In genomic region chr1:234381699-234382555, GRCh38 we compare ENCODE assay signal across 16 cellular contexts. TPM values are rescaled to one million over a fixed set of nuclear protein-coding genes. Genes with fewer than 3 reads are reported as not detected.
A peak's percentile ranks its signal among the peaks of the same experiment; 100 is the strongest.
DNase-seq lines count a peak whose midpoint lies in the region; ATAC-seq, FAIRE-seq and TF ChIP-seq lines count a peak whose summit lies in the region.
"Had no signal": no experiment of that assay in that cellular context is flagged by ENCODE, and none has a peak within 500 bp of the region (broad histone marks: within the 10 kb centered on the region; RNA-seq: fewer than 3 reads in every experiment).

No MANE protein-coding gene starts in this region.

- H3K4me1 ChIP-seq in HepG2 (ENCODE audit: insufficient read depth, low read length), result peaks cover 56% of the 10 kb centered on the region
- H3K4me1 ChIP-seq in right lobe of liver, result no peaks in the 10 kb centered on the region
- H3K4me1 ChIP-seq: BLaER1 treated with 17β-estradiol and CSF1 and Interleukin-3, amounts not matched to agents 10 nM and 100 nM; Caco-2 had no signal

- peak overlapping the region; percentile 63 for H3K4me2 ChIP-seq in HepG2 (ENCODE audit: low read depth, low read length)
- H3K4me2 ChIP-seq: BLaER1 treated with 17β-estradiol and CSF1 and Interleukin-3, amounts not matched to agents 10 nM and 100 nM; PC-9 had no signal

- peak overlapping the region; percentile 79 for H3K27ac ChIP-seq in HepG2 (ENCODE audit: extremely low read length, insufficient read depth, low read length)
- H3K27ac ChIP-seq in right lobe of liver, result no peak overlapping the region
- H3K27ac ChIP-seq: BLaER1 treated with 17β-estradiol and CSF1 and Interleukin-3, amounts not matched to agents 10 nM and 100 nM; PC-9 had no signal

- H3K4me3 ChIP-seq in HepG2 (replicated peaks in 1 of 3; ENCODE audit: insufficient read depth in 1 of 3, low read depth in 2 of 3, low read length in 3 of 3), result peak overlapping the region in 2 of 3 experiments; percentile 17 to 30; a peak in 3 of 6 replicates
- no peak overlapping the region for H3K4me3 ChIP-seq in right lobe of liver
- H3K4me3 ChIP-seq: BLaER1 treated with 17β-estradiol and CSF1 and Interleukin-3, amounts not matched to agents 10 nM and 100 nM; K562; PC-9 had no signal

- peaks cover 7 to 36% of the 10 kb centered on the region in 2 experiments for H3K36me3 ChIP-seq in HepG2 (replicated peaks in 1 of 2; ENCODE audit: control insufficient read depth in 1 of 2, insufficient read depth in 2 of 2, low read length in 2 of 2)
- peaks cover 0 to 25% (median 10%) of the 10 kb centered on the region in 4 donors for H3K36me3 ChIP-seq in right lobe of liver

- CTCF ChIA-PET in HepG2 (lab: Yijun Ruan, JAX; ENCODE audit: low intra/inter-chr PET ratio, low total read pairs), result no interaction called here

- H3K36me3 Mint-ChIP-seq in activated CD4-positive, alpha-beta T cell treated with anti-CD3 and anti-CD28 coated beads, Interleukin-2, amount 10 ng/mL, durations not matched to agents 24 days and 14 days (ENCODE audit: low read depth), result peaks cover 67% of the 10 kb centered on the region
- H3K36me3 Mint-ChIP-seq in memory B cell, result peaks cover 28% of the 10 kb centered on the region
- H3K36me3 Mint-ChIP-seq in stimulated activated naive B cell treated with anti-CD40 and anti-IgM and Interleukin-4, amounts not matched to agents 10 μg/mL and 1 μg/mL and 100 μg/mL, for 72 hours, result peaks cover 57 to 62% of the 10 kb centered on the region in 2 donors

- DNase-seq in activated CD4-positive, alpha-beta T cell treated with anti-CD3 and anti-CD28 coated beads, Interleukin-2, amount 10 ng/mL, durations not matched to agents 24 days and 14 days, result no peak
- DNase-seq in activated CD4-positive, alpha-beta T cell treated with anti-CD3 and anti-CD28 coated beads for 48 hours, result no peak
- DNase-seq in HepG2 (ENCODE audit: low spot score) (peak; percentile 87), right lobe of liver (no peak), memory B cell (ENCODE audit: low spot score in 2 of 2) (no peak), A172 (ENCODE audit: low spot score) (no peak), anterior cingulate cortex (lab: John Stamatoyannopoulos, UW) (no peak)
- DNase-seq in stimulated activated naive B cell treated with anti-CD40 and anti-IgM and Interleukin-4, amounts not matched to agents 10 μg/mL and 1 μg/mL and 100 μg/mL, for 72 hours, result no peak
- DNase-seq: 8988T, Caco-2, NCI-H1436 treated with DMSO at 0.1 percent for 48 hours, NCI-H2081, NCI-H82, PC-9 had no signal

- H3K27me3 Mint-ChIP-seq in activated CD4-positive, alpha-beta T cell treated with anti-CD3 and anti-CD28 coated beads, Interleukin-2, amount 10 ng/mL, durations not matched to agents 24 days and 14 days, result no peaks in the 10 kb centered on the region
- H3K27me3 Mint-ChIP-seq in memory B cell, result no peaks in the 10 kb centered on the region
- H3K27me3 Mint-ChIP-seq in stimulated activated naive B cell treated with anti-CD40 and anti-IgM and Interleukin-4, amounts not matched to agents 10 μg/mL and 1 μg/mL and 100 μg/mL, for 72 hours, result no peaks in the 10 kb centered on the region

- peaks cover 23% of the 10 kb centered on the region for H3K4me1 Mint-ChIP-seq in activated CD4-positive, alpha-beta T cell treated with anti-CD3 and anti-CD28 coated beads, Interleukin-2, amount 10 ng/mL, durations not matched to agents 24 days and 14 days
- peaks cover 20% of the 10 kb centered on the region for H3K4me1 Mint-ChIP-seq in memory B cell
- peaks cover 16 to 24% of the 10 kb centered on the region in 2 donors for H3K4me1 Mint-ChIP-seq in stimulated activated naive B cell treated with anti-CD40 and anti-IgM and Interleukin-4, amounts not matched to agents 10 μg/mL and 1 μg/mL and 100 μg/mL, for 72 hours

- peak; percentile 83 for FAIRE-seq in HepG2 (lab: Jason Lieb, UNC)
- FAIRE-seq: K562 had no signal

- TF ChIP-seq CTCF in HepG2 (CRISPR knock-in tag; IDR thresholded peaks at IDR 0.05) (no peak), right lobe of liver (IDR thresholded peaks at IDR 0.05) (no peak)

- intact Hi-C loops in activated CD4-positive, alpha-beta T cell treated with anti-CD3 and anti-CD28 coated beads, Interleukin-2, amount 10 ng/mL, durations not matched to agents 24 days and 14 days (cut with micrococcal nuclease), result no loop called here
- intact Hi-C loops in HepG2 (cut with micrococcal nuclease; ENCODE audit: unreplicated experiment) (no loop called here), right lobe of liver (cut with DNase I) (no loop called here)

- no peak for TF ChIP-seq RAD21 in HepG2 (CRISPR knock-in tag; IDR thresholded peaks at IDR 0.05)

- peaks cover 15% of the 10 kb centered on the region for H3K79me2 ChIP-seq in HepG2 (ENCODE audit: insufficient read depth, low read length)

- WGBS in HepG2 (ENCODE audit: low lambda C conversion rate), result 3% methylated on average over 10 of the region's 10 CpGs
- 98% methylated on average over 10 of the region's 10 CpGs for WGBS in right lobe of liver (ENCODE audit: insufficient coverage, low coverage, low lambda C conversion rate, missing lambda C conversion rate)

- TF ChIP-seq POLR2A in HepG2 (IDR thresholded peaks at IDR 0.05; ENCODE audit: insufficient read depth in 1 of 2, low read depth in 2 of 2, low read length in 2 of 2), result no peak
- no peak for TF ChIP-seq POLR2A in right lobe of liver (IDR thresholded peaks at IDR 0.05)

- no peaks in the 10 kb centered on the region for H3K27me3 ChIP-seq in HepG2 (ENCODE audit: control insufficient read depth in 1 of 2, insufficient read depth in 2 of 2, low read length in 2 of 2)
- H3K27me3 ChIP-seq in right lobe of liver, result no peaks in the 10 kb centered on the region
- H3K27me3 ChIP-seq: BLaER1 treated with 17β-estradiol and CSF1 and Interleukin-3, amounts not matched to agents 10 nM and 100 nM had no signal

- peaks cover 6% of the 10 kb centered on the region for H3K9me3 Mint-ChIP-seq in activated CD4-positive, alpha-beta T cell treated with anti-CD3 and anti-CD28 coated beads, Interleukin-2, amount 10 ng/mL, durations not matched to agents 24 days and 14 days
- H3K9me3 Mint-ChIP-seq in memory B cell, result no peaks in the 10 kb centered on the region
- H3K9me3 Mint-ChIP-seq in stimulated activated naive B cell treated with anti-CD40 and anti-IgM and Interleukin-4, amounts not matched to agents 10 μg/mL and 1 μg/mL and 100 μg/mL, for 72 hours, result peaks cover 6 to 7% of the 10 kb centered on the region in 2 donors

- H3K9me3 ChIP-seq in HepG2 (ENCODE audit: low read length) (no peaks in the 10 kb centered on the region), right lobe of liver (no peaks in the 10 kb centered on the region)
- H3K9me3 ChIP-seq: Caco-2 had no signal

- no peaks in the 10 kb centered on the region for H4K20me1 ChIP-seq in HepG2 (ENCODE audit: insufficient read depth, low read length)

- H3K4me3 Mint-ChIP-seq in activated CD4-positive, alpha-beta T cell treated with anti-CD3 and anti-CD28 coated beads, Interleukin-2, amount 10 ng/mL, durations not matched to agents 24 days and 14 days, result no peak overlapping the region
- H3K4me3 Mint-ChIP-seq in memory B cell, result no peak overlapping the region
- H3K4me3 Mint-ChIP-seq in stimulated activated naive B cell treated with anti-CD40 and anti-IgM and Interleukin-4, amounts not matched to agents 10 μg/mL and 1 μg/mL and 100 μg/mL, for 72 hours, result no peak overlapping the region

- peak overlapping the region; percentile 2 for H3K27ac Mint-ChIP-seq in activated CD4-positive, alpha-beta T cell treated with anti-CD3 and anti-CD28 coated beads, Interleukin-2, amount 10 ng/mL, durations not matched to agents 24 days and 14 days
- H3K27ac Mint-ChIP-seq in memory B cell, result peak overlapping the region; percentile 54
- H3K27ac Mint-ChIP-seq in stimulated activated naive B cell treated with anti-CD40 and anti-IgM and Interleukin-4, amounts not matched to agents 10 μg/mL and 1 μg/mL and 100 μg/mL, for 72 hours, result peak overlapping the region; percentile 1

- ATAC-seq in HepG2, result peak; percentile 88
- no peak for ATAC-seq in right lobe of liver
- ATAC-seq in memory B cell (ENCODE audit: low read depth), result no peak
- ATAC-seq in stimulated activated naive B cell treated with anti-CD40 and anti-IgM and Interleukin-4, amounts not matched to agents 10 μg/mL and 1 μg/mL and 100 μg/mL, for 72 hours (replicated peaks), result no peak
- ATAC-seq: K562 had no signal

- in situ Hi-C loops in HepG2 (cut with HindIII; ENCODE audit: extremely low pct_ligation_motif_present, low pct_unique_long_range_greater_than_20kb), result no loop called here

- no peak overlapping the region for H2AFZ ChIP-seq in HepG2 (ENCODE audit: low read length)
- H2AFZ ChIP-seq: PC-9 had no signal

- BruUV-seq in HepG2 (replicated peaks; lab: Mats Ljungman, UMichigan), result no TSS peak

- POLR2A ChIA-PET in HepG2 (lab: Yijun Ruan, JAX), result interaction anchor here (2.0 to 2.3 kb wide), 2 partner anchors 8 to 10 kb away, joined by 7 to 25 read pairs; partner anchors contain the start of gene COA6

- TF ChIP-seq EP300 in HepG2 (IDR thresholded peaks at IDR 0.05; ENCODE audit: low read depth in 2 of 2, low read length in 2 of 2), result peak in 1 of 2 experiments; percentile 94; a peak in 2 of 4 replicates
- TF ChIP-seq EP300 in HepG2 (CRISPR knock-in tag; IDR thresholded peaks at IDR 0.05; ENCODE audit: borderline replicate concordance), result peak; percentile 37; the same call in 1 of the 2 replicates

- H3K9ac ChIP-seq in HepG2 (ENCODE audit: insufficient read depth, low read depth, low read length), result peak overlapping the region; percentile 37
- H3K9ac ChIP-seq: BLaER1 treated with 17β-estradiol and CSF1 and Interleukin-3, amounts not matched to agents 10 nM and 100 nM had no signal

RNA-seq across cellular contexts. Expression of gene COA6, which starts 8.7 kb away (rescaled TPM):
- total RNA-seq in activated CD4-positive, alpha-beta T cell treated with anti-CD3 and anti-CD28 coated beads, Interleukin-2, amount 10 ng/mL, durations not matched to agents 24 days and 14 days, result 67.7 and 68.3 TPM in 2 replicates
- total RNA-seq in HepG2 (2016; rRNA removed; fragmentation: Illumina TruSeq; extraction: Trizol) (104 and 158 TPM in 2 replicates), right lobe of liver (10 to 100 TPM; 12.8 to 29.3 (median 16.2) TPM)
- total RNA-seq in HepG2 (2016; cell fraction: cytosol; rRNA removed; fragmentation: Illumina TruSeq; extraction: Trizol; ENCODE audit: low read depth), result 65.3 and 66.5 TPM in 2 replicates
- 117 and 175 TPM in 2 replicates for total RNA-seq in HepG2 (2016; cell fraction: insoluble cytoplasmic fraction; rRNA removed; fragmentation: Illumina TruSeq; extraction: Trizol)
- total RNA-seq in HepG2 (2016; cell fraction: membrane; rRNA removed; fragmentation: Illumina TruSeq; extraction: Trizol), result 73.2 and 76.4 TPM in 2 replicates
- 44.6 and 50.4 TPM in 2 replicates for total RNA-seq in HepG2 (2016; cell fraction: nucleus; rRNA removed; fragmentation: Illumina TruSeq; extraction: Trizol)
- 29.1 and 32.4 TPM in 2 replicates for polyA plus RNA-seq in HepG2 (2011; rRNA removed)
- polyA plus RNA-seq in HepG2 (2011; cell fraction: cytosol; rRNA removed), result 37.1 and 37.6 TPM in 2 replicates
- 12.7 and 13.3 TPM in 2 replicates for polyA plus RNA-seq in HepG2 (2011; cell fraction: nucleus; rRNA removed)
- polyA plus RNA-seq in HepG2 (2012), result 49.6 and 68.8 TPM in 2 replicates
- polyA plus RNA-seq in HepG2 (2016; cell fraction: cytosol; fragmentation: Illumina TruSeq; extraction: Trizol; ENCODE audit: low read depth), result 84.3 and 106 TPM in 2 replicates
- polyA plus RNA-seq in HepG2 (2016; cell fraction: insoluble cytoplasmic fraction; fragmentation: Illumina TruSeq; extraction: Trizol; ENCODE audit: low read depth), result 196 and 215 TPM in 2 replicates
- 84.2 and 92.6 TPM in 2 replicates for polyA plus RNA-seq in HepG2 (2016; cell fraction: membrane; fragmentation: Illumina TruSeq; extraction: Trizol; ENCODE audit: low read depth)
- 92.2 and 92.5 TPM in 2 replicates for polyA plus RNA-seq in HepG2 (2016; cell fraction: nucleus; fragmentation: Illumina TruSeq; extraction: Trizol; ENCODE audit: insufficient read depth, low read depth)
- 12.7 and 15.1 TPM in 2 replicates for polyA minus RNA-seq in HepG2 (2011; rRNA and poly(A)+ RNA removed; ENCODE audit: low replicate concordance)
- 16.5 and 16.7 TPM in 2 replicates for polyA minus RNA-seq in HepG2 (2011; cell fraction: cytosol; rRNA and poly(A)+ RNA removed)
- polyA minus RNA-seq in HepG2 (2011; cell fraction: nucleus; rRNA and poly(A)+ RNA removed), result 12.4 and 16.9 TPM in 2 replicates
- total RNA-seq in A172 (2014; rRNA removed; shearing (Covaris generic)), result 78.1 and 81.3 TPM in 2 replicates

Comparison
In these comparisons a context has a peak if more than half of its experiments do, and no peak if none do; other contexts are left out.
1. H3K4me3 ChIP-seq: peak in HepG2 (2 of 3); none in right lobe of liver (0 of 3).
2. H3K27ac Mint-ChIP-seq: peak in every context shown above with its lines; median percentile 54 in memory B cell; 2 in activated CD4-positive, alpha-beta T cell treated with anti-CD3 and anti-CD28 coated beads, Interleukin-2, amount 10 ng/mL, durations not matched to agents 24 days and 14 days; 1 in stimulated activated naive B cell treated with anti-CD40 and anti-IgM and Interleukin-4, amounts not matched to agents 10 μg/mL and 1 μg/mL and 100 μg/mL, for 72 hours.